Comparison of ENCODE assay signal across 1 cellular context in genomic region chr20:46089338-46090094, GRCh38.
TF ChIP-seq lines count a peak whose summit lies in the region.

NCOA5 (minus strand) TSS chr20:46089962; CDS start chr20:46079424, 10,538 bp downstream.

TF ChIP-seq in HEK293, 187 proteins besides CTCF, POLR2A, EP300 and RAD21 (continued from another document):
- TF ChIP-seq, protein P1, sequence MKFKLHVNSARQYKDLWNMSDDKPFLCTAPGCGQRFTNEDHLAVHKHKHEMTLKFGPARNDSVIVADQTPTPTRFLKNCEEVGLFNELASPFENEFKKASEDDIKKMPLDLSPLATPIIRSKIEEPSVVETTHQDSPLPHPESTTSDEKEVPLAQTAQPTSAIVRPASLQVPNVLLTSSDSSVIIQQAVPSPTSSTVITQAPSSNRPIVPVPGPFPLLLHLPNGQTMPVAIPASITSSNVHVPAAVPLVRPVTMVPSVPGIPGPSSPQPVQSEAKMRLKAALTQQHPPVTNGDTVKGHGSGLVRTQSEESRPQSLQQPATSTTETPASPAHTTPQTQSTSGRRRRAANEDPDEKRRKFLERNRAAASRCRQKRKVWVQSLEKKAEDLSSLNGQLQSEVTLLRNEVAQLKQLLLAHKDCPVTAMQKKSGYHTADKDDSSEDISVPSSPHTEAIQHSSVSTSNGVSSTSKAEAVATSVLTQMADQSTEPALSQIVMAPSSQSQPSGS (tag by site-specific recombination; IDR thresholded peaks at IDR 0.05; ENCODE audit: low read depth) = no peak
- TF ChIP-seq ZNF48 (tag by site-specific recombination; IDR thresholded peaks at IDR 0.05) (no peak), ZNF768 (tag by site-specific recombination; IDR thresholded peaks at IDR 0.05) (no peak), ZNF391 (tag by site-specific recombination; IDR thresholded peaks at IDR 0.05; ENCODE audit: borderline replicate concordance, low read depth) (peak; percentile 24; the same call in 1 of the 2 replicates), BCL11A (tag by site-specific recombination; IDR thresholded peaks at IDR 0.05; ENCODE audit: low read depth) (no peak), ZFP3 (tag by site-specific recombination; IDR thresholded peaks at IDR 0.05; ENCODE audit: low read depth) (no peak), ZNF133 (tag by site-specific recombination; IDR thresholded peaks at IDR 0.05) (no peak), ZNF398 (tag by site-specific recombination; IDR thresholded peaks at IDR 0.05) (peak; percentile 59; the same call in 1 of the 2 replicates), SP7 (tag by site-specific recombination; IDR thresholded peaks at IDR 0.05) (peak; percentile 27; the same call in 1 of the 2 replicates), ZNF202 (tag by site-specific recombination; IDR thresholded peaks at IDR 0.05; ENCODE audit: borderline replicate concordance) (no peak), ZNF157 (tag by site-specific recombination; IDR thresholded peaks at IDR 0.05) (no peak), KLF17 (tag by site-specific recombination; IDR thresholded peaks at IDR 0.05) (peak; percentile 45; the same call in 1 of the 2 replicates)
- TF ChIP-seq, protein P2, sequence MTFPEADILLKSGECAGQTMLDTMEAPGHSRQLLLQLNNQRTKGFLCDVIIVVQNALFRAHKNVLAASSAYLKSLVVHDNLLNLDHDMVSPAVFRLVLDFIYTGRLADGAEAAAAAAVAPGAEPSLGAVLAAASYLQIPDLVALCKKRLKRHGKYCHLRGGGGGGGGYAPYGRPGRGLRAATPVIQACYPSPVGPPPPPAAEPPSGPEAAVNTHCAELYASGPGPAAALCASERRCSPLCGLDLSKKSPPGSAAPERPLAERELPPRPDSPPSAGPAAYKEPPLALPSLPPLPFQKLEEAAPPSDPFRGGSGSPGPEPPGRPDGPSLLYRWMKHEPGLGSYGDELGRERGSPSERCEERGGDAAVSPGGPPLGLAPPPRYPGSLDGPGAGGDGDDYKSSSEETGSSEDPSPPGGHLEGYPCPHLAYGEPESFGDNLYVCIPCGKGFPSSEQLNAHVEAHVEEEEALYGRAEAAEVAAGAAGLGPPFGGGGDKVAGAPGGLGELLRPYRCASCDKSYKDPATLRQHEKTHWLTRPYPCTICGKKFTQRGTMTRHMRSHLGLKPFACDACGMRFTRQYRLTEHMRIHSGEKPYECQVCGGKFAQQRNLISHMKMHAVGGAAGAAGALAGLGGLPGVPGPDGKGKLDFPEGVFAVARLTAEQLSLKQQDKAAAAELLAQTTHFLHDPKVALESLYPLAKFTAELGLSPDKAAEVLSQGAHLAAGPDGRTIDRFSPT (tag by site-specific recombination; IDR thresholded peaks at IDR 0.05) = peak; percentile 79
- TF ChIP-seq, protein P3, sequence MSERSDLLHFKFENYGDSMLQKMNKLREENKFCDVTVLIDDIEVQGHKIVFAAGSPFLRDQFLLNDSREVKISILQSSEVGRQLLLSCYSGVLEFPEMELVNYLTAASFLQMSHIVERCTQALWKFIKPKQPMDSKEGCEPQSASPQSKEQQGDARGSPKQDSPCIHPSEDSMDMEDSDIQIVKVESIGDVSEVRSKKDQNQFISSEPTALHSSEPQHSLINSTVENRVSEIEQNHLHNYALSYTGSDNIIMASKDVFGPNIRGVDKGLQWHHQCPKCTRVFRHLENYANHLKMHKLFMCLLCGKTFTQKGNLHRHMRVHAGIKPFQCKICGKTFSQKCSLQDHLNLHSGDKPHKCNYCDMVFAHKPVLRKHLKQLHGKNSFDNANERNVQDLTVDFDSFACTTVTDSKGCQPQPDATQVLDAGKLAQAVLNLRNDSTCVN (tag by site-specific recombination; optimal IDR thresholded peaks at IDR 0.05) = peak; percentile 95
- TF ChIP-seq, protein P4, sequence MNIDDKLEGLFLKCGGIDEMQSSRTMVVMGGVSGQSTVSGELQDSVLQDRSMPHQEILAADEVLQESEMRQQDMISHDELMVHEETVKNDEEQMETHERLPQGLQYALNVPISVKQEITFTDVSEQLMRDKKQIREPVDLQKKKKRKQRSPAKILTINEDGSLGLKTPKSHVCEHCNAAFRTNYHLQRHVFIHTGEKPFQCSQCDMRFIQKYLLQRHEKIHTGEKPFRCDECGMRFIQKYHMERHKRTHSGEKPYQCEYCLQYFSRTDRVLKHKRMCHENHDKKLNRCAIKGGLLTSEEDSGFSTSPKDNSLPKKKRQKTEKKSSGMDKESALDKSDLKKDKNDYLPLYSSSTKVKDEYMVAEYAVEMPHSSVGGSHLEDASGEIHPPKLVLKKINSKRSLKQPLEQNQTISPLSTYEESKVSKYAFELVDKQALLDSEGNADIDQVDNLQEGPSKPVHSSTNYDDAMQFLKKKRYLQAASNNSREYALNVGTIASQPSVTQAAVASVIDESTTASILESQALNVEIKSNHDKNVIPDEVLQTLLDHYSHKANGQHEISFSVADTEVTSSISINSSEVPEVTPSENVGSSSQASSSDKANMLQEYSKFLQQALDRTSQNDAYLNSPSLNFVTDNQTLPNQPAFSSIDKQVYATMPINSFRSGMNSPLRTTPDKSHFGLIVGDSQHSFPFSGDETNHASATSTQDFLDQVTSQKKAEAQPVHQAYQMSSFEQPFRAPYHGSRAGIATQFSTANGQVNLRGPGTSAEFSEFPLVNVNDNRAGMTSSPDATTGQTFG (tag by site-specific recombination; IDR thresholded peaks at IDR 0.05; ENCODE audit: borderline replicate concordance) = no peak
- TF ChIP-seq, protein P5, sequence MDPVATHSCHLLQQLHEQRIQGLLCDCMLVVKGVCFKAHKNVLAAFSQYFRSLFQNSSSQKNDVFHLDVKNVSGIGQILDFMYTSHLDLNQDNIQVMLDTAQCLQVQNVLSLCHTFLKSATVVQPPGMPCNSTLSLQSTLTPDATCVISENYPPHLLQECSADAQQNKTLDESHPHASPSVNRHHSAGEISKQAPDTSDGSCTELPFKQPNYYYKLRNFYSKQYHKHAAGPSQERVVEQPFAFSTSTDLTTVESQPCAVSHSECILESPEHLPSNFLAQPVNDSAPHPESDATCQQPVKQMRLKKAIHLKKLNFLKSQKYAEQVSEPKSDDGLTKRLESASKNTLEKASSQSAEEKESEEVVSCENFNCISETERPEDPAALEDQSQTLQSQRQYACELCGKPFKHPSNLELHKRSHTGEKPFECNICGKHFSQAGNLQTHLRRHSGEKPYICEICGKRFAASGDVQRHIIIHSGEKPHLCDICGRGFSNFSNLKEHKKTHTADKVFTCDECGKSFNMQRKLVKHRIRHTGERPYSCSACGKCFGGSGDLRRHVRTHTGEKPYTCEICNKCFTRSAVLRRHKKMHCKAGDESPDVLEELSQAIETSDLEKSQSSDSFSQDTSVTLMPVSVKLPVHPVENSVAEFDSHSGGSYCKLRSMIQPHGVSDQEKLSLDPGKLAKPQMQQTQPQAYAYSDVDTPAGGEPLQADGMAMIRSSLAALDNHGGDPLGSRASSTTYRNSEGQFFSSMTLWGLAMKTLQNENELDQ (tag by site-specific recombination; IDR thresholded peaks at IDR 0.05; ENCODE audit: low read depth) = no peak
